ENCODE assay signal across 27 cellular contexts in the genomic region with DNA sequence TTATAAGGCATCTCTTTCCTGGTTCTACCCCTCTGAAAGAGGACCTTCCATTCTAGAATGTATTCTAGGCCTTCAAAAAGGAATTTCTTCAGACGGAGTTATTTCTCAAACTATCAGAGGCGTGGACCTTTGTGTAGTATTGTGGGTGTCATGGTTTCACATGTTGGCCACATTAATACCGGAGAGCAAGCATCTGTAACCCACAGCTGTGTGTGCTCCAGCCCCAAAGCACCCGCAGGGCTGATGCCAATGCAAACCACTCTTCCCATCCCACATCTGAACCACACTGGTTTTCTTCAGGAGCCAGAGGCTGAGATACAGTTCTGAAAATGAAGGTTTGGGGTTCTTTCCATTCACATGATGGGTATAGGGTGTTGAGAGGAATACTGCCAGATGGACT.
"Had no signal": no experiment of that assay in that cellular context is flagged by ENCODE, and none has a peak within 500 bp of the region (broad histone marks: within the 10 kb centered on the region; RNA-seq: fewer than 3 reads in every experiment).

No MANE protein-coding gene starts in this region.

- H3K4me1 Mint-ChIP-seq: activated B cell treated with CpG ODN at 0.5 μM for 24 hours; activated CD4-positive, alpha-beta T cell treated with anti-CD3 and anti-CD28 coated beads, Interleukin-2, amount 10 ng/mL, durations not matched to agents 24 days and 14 days; activated CD8-positive, alpha-beta memory T cell treated with anti-CD3 and anti-CD28 coated beads, Interleukin-2, amount 10 ng/mL, durations not matched to agents 7 days and 5 days; activated naive CD8-positive, alpha-beta T cell treated with anti-CD3 and anti-CD28 coated beads, Interleukin-2, amount 50 U/mL, for 24 hours; central memory CD8-positive, alpha-beta T cell; T-helper 17 cell had no signal

- DNase-seq: activated B cell treated with CpG ODN at 0.5 μM for 24 hours; activated CD4-positive, alpha-beta T cell treated with anti-CD3 and anti-CD28 coated beads for 1 hour; activated CD4-positive, alpha-beta T cell treated with anti-CD3 and anti-CD28 coated beads, Interleukin-2, amount 10 ng/mL, durations not matched to agents 24 days and 14 days; activated CD4-positive, alpha-beta T cell treated with anti-CD3 and anti-CD28 coated beads, Interleukin-2, amount 50 U/mL, for 48 hours; activated CD8-positive, alpha-beta memory T cell treated with anti-CD3 and anti-CD28 coated beads, Interleukin-2, amount 10 ng/mL, durations not matched to agents 7 days and 5 days; activated effector memory CD4-positive, alpha-beta T cell treated with Interleukin-2 at 50 U/mL for 16 hours; activated naive CD4-positive, alpha-beta T cell treated with Interleukin-2 at 50 U/mL for 16 hours; activated naive CD8-positive, alpha-beta T cell treated with anti-CD3 and anti-CD28 coated beads, Interleukin-2, amount 50 U/mL, for 24 hours; activated T-cell treated with anti-CD3 and anti-CD28 coated beads, Interleukin-2, amount 50 U/mL, for 24 hours; amniotic stem cell; body of pancreas; KG1; MG63; NCI-H1105; NCI-H1436; NCI-H1694 treated with DMSO at 0.1 percent for 48 hours; NCI-H2029 treated with DMSO at 0.1 percent for 48 hours; NCI-H345; NCI-H510A; NCI-H526 treated with DMSO at 0.1 percent for 48 hours; PC-3; SIG-M5; T-helper 17 cell; T1000 had no signal

- H3K9me3 Mint-ChIP-seq: activated B cell treated with CpG ODN at 0.5 μM for 24 hours; activated CD4-positive, alpha-beta T cell treated with anti-CD3 and anti-CD28 coated beads, Interleukin-2, amount 10 ng/mL, durations not matched to agents 24 days and 14 days; activated T-helper 1 cell treated with anti-CD3 and anti-CD28 coated beads, Interleukin-12 subunit alpha, Interleukin-12 subunit beta, Interleukin-2, Interleukin-4 antibody, amounts not matched to agents 30 ng/mL and 10 ng/mL and 1 ng/mL, durations not matched to agents 14 hours and 24 hours and 36 hours had no signal

- H3K27ac Mint-ChIP-seq: activated B cell treated with CpG ODN at 0.5 μM for 24 hours; activated CD4-positive, alpha-beta T cell treated with anti-CD3 and anti-CD28 coated beads, Interleukin-2, amount 10 ng/mL, durations not matched to agents 24 days and 14 days; activated CD8-positive, alpha-beta memory T cell treated with anti-CD3 and anti-CD28 coated beads, Interleukin-2, amount 10 ng/mL, durations not matched to agents 7 days and 5 days; activated naive CD4-positive, alpha-beta T cell treated with anti-CD3 and anti-CD28 coated beads, Interleukin-2, amount 50 U/mL, for 72 hours; activated naive CD8-positive, alpha-beta T cell treated with anti-CD3 and anti-CD28 coated beads, Interleukin-2, amount 50 U/mL, for 24 hours; activated T-cell treated with anti-CD3 and anti-CD28 coated beads, Interleukin-2, amount 50 U/mL, for 24 hours; activated T-helper 1 cell treated with anti-CD3 and anti-CD28 coated beads, Interleukin-12 subunit alpha, Interleukin-12 subunit beta, Interleukin-2, Interleukin-4 antibody, amounts not matched to agents 30 ng/mL and 10 ng/mL and 1 ng/mL, durations not matched to agents 14 hours and 24 hours and 36 hours; T-helper 17 cell had no signal

- ATAC-seq: activated CD8-positive, alpha-beta memory T cell treated with anti-CD3 and anti-CD28 coated beads, Interleukin-2, amount 10 ng/mL, durations not matched to agents 7 days and 5 days; activated naive CD4-positive, alpha-beta T cell treated with anti-CD3 and anti-CD28 coated beads, Interleukin-2, amount 50 U/mL, for 72 hours; activated naive CD8-positive, alpha-beta T cell treated with anti-CD3 and anti-CD28 coated beads, Interleukin-2, amount 50 U/mL, for 24 hours; body of pancreas; PC-3; T-helper 17 cell had no signal

- H3K27me3 Mint-ChIP-seq: activated B cell treated with CpG ODN at 0.5 μM for 24 hours; activated CD4-positive, alpha-beta T cell treated with anti-CD3 and anti-CD28 coated beads, Interleukin-2, amount 10 ng/mL, durations not matched to agents 24 days and 14 days; activated CD8-positive, alpha-beta memory T cell treated with anti-CD3 and anti-CD28 coated beads, Interleukin-2, amount 10 ng/mL, durations not matched to agents 7 days and 5 days; activated naive CD8-positive, alpha-beta T cell treated with anti-CD3 and anti-CD28 coated beads, Interleukin-2, amount 50 U/mL, for 24 hours; activated T-cell treated with anti-CD3 and anti-CD28 coated beads, Interleukin-2, amount 50 U/mL, for 24 hours; central memory CD8-positive, alpha-beta T cell; T-helper 17 cell had no signal

- H3K4me3 Mint-ChIP-seq: activated B cell treated with CpG ODN at 0.5 μM for 24 hours; activated CD4-positive, alpha-beta T cell treated with anti-CD3 and anti-CD28 coated beads, Interleukin-2, amount 10 ng/mL, durations not matched to agents 24 days and 14 days; activated CD8-positive, alpha-beta memory T cell treated with anti-CD3 and anti-CD28 coated beads, Interleukin-2, amount 10 ng/mL, durations not matched to agents 7 days and 5 days; activated naive CD8-positive, alpha-beta T cell treated with anti-CD3 and anti-CD28 coated beads, Interleukin-2, amount 50 U/mL, for 24 hours; activated T-cell treated with anti-CD3 and anti-CD28 coated beads, Interleukin-2, amount 50 U/mL, for 24 hours; activated T-helper 1 cell treated with anti-CD3 and anti-CD28 coated beads, Interleukin-12 subunit alpha, Interleukin-12 subunit beta, Interleukin-2, Interleukin-4 antibody, amounts not matched to agents 30 ng/mL and 10 ng/mL and 1 ng/mL, durations not matched to agents 14 hours and 24 hours and 36 hours; central memory CD8-positive, alpha-beta T cell; T-helper 17 cell had no signal

- H3K36me3 Mint-ChIP-seq: activated CD8-positive, alpha-beta memory T cell treated with anti-CD3 and anti-CD28 coated beads, Interleukin-2, amount 10 ng/mL, durations not matched to agents 7 days and 5 days; activated naive CD4-positive, alpha-beta T cell treated with anti-CD3 and anti-CD28 coated beads, Interleukin-2, amount 50 U/mL, for 72 hours had no signal
